ENCODE assay signal across 2 cellular contexts in the genomic region with DNA sequence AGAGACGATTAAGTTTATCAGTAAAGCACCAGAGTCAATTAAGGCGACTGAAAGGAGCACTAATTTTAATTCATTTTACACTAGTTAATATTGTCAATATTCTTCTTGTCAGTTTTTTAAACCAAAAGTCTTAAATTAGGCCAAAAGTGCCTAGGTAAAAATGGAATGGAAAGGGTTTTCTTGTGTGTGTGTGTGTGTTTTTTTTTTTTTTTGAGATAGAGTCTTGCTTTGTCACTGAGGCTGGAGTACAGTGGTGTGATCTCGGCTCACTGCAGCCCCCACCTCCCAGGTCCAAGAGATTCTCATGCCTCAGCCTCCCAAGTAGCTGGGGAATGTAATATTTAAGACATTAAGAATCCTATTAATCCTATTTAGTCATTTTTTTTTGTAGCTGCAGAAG.
TF ChIP-seq lines count a peak whose summit lies in the region.

No MANE protein-coding gene starts in this region.

TF ChIP-seq in SK-N-SH, 30 proteins besides CTCF, POLR2A, EP300 and RAD21 (continued from another document):
- TF ChIP-seq, protein P1, sequence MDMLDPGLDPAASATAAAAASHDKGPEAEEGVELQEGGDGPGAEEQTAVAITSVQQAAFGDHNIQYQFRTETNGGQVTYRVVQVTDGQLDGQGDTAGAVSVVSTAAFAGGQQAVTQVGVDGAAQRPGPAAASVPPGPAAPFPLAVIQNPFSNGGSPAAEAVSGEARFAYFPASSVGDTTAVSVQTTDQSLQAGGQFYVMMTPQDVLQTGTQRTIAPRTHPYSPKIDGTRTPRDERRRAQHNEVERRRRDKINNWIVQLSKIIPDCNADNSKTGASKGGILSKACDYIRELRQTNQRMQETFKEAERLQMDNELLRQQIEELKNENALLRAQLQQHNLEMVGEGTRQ (IDR thresholded peaks at IDR 0.05; ENCODE audit: borderline replicate concordance, low read depth, low read length): no peak
- TF ChIP-seq MXI1 (IDR thresholded peaks at IDR 0.05; ENCODE audit: low read depth, low read length) (no peak), FOXJ3 (CRISPR knock-in tag; IDR thresholded peaks at IDR 0.05) (no peak), RXRA (IDR thresholded peaks at IDR 0.05; ENCODE audit: borderline replicate concordance, low read depth) (no peak)
- TF ChIP-seq, protein P2, sequence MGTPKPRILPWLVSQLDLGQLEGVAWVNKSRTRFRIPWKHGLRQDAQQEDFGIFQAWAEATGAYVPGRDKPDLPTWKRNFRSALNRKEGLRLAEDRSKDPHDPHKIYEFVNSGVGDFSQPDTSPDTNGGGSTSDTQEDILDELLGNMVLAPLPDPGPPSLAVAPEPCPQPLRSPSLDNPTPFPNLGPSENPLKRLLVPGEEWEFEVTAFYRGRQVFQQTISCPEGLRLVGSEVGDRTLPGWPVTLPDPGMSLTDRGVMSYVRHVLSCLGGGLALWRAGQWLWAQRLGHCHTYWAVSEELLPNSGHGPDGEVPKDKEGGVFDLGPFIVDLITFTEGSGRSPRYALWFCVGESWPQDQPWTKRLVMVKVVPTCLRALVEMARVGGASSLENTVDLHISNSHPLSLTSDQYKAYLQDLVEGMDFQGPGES (IDR thresholded peaks at IDR 0.05; ENCODE audit: low read depth, low read length): no peak

TF ChIP-seq in SK-N-SH treated with all-trans-retinoic acid at 6 μM for 48 hours, 23 proteins besides CTCF, POLR2A, EP300 and RAD21 (continued from another document):
- no peak for TF ChIP-seq BACH2 (CRISPR knock-in tag; IDR thresholded peaks at IDR 0.05; ENCODE audit: borderline replicate concordance)
- no peak for TF ChIP-seq ESRRG (CRISPR knock-in tag; IDR thresholded peaks at IDR 0.05)
- TF ChIP-seq, protein P3, sequence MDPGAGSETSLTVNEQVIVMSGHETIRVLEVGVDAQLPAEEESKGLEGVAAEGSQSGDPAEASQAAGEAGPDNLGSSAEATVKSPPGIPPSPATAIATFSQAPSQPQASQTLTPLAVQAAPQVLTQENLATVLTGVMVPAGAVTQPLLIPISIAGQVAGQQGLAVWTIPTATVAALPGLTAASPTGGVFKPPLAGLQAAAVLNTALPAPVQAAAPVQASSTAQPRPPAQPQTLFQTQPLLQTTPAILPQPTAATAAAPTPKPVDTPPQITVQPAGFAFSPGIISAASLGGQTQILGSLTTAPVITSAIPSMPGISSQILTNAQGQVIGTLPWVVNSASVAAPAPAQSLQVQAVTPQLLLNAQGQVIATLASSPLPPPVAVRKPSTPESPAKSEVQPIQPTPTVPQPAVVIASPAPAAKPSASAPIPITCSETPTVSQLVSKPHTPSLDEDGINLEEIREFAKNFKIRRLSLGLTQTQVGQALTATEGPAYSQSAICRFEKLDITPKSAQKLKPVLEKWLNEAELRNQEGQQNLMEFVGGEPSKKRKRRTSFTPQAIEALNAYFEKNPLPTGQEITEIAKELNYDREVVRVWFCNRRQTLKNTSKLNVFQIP (CRISPR knock-in tag; IDR thresholded peaks at IDR 0.05; ENCODE audit: borderline replicate concordance, low read depth): no peak
- TF ChIP-seq, protein P4, sequence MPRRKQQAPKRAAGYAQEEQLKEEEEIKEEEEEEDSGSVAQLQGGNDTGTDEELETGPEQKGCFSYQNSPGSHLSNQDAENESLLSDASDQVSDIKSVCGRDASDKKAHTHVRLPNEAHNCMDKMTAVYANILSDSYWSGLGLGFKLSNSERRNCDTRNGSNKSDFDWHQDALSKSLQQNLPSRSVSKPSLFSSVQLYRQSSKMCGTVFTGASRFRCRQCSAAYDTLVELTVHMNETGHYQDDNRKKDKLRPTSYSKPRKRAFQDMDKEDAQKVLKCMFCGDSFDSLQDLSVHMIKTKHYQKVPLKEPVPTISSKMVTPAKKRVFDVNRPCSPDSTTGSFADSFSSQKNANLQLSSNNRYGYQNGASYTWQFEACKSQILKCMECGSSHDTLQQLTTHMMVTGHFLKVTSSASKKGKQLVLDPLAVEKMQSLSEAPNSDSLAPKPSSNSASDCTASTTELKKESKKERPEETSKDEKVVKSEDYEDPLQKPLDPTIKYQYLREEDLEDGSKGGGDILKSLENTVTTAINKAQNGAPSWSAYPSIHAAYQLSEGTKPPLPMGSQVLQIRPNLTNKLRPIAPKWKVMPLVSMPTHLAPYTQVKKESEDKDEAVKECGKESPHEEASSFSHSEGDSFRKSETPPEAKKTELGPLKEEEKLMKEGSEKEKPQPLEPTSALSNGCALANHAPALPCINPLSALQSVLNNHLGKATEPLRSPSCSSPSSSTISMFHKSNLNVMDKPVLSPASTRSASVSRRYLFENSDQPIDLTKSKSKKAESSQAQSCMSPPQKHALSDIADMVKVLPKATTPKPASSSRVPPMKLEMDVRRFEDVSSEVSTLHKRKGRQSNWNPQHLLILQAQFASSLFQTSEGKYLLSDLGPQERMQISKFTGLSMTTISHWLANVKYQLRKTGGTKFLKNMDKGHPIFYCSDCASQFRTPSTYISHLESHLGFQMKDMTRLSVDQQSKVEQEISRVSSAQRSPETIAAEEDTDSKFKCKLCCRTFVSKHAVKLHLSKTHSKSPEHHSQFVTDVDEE (CRISPR knock-in tag; IDR thresholded peaks at IDR 0.05): no peak
- TF ChIP-seq PPARA (CRISPR knock-in tag; IDR thresholded peaks at IDR 0.05; ENCODE audit: borderline replicate concordance): no peak
- no peak for TF ChIP-seq ZC3H10 (CRISPR knock-in tag; IDR thresholded peaks at IDR 0.05)
- TF ChIP-seq ZNF8 (CRISPR knock-in tag; IDR thresholded peaks at IDR 0.05): no peak
